21 cellular contexts compared by ENCODE assay signal in the genomic region with DNA sequence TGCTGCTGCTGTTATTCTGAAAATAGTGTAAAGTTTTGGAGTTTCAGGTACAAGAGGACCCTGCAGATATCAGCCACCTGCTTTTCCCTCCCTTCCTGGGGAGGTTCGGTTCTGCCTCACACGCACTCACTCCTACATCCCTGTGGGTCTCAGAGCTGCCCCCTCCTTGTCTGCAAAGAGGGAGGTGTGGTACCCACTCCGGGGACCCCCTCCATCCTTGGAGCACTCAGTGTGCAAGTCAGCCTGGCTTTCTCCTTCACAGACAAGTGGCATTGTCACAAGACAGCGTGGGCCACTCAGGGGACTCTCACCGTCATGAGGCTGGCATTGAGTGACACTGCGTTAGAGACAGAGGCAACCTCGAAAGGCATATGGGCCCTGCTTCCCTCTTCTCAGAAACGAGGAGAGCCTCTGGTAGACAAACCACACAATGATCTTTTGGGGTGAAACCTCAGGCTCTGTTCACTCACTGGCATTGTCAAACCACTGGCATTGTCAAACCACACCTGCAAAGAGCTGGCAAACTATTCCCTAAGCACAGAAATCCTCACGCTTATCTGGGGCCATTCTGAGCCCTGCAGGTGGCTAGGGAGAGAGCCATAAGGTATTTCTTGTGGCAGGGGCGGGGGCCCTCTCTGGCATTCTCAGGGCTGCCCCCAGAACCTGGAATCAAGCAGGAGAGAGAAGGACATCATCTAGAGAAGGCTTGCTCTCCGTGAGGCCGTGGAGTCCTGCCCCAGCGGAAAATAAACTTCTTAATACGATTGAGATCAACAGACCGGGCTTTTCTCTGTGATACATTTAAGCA.
DNase-seq lines count a peak whose midpoint lies in the region; ATAC-seq, FAIRE-seq and TF ChIP-seq lines count a peak whose summit lies in the region.
"Had no signal": no experiment of that assay in that cellular context is flagged by ENCODE, and none has a peak within 500 bp of the region (broad histone marks: within the 10 kb centered on the region; RNA-seq: fewer than 3 reads in every experiment).

No MANE protein-coding gene starts in this region.

- H3K27ac ChIP-seq in sigmoid colon = no peak overlapping the region
- H3K27ac ChIP-seq: prostate gland, thyroid gland, VCaP had no signal

- no peak for TF ChIP-seq CTCF in WTC11 (IDR thresholded peaks at IDR 0.05)
- TF ChIP-seq CTCF in sigmoid colon (IDR thresholded peaks at IDR 0.05) = no peak

- no peaks in the 10 kb centered on the region for H3K4me1 Mint-ChIP-seq in activated naive CD4-positive, alpha-beta T cell treated with anti-CD3 and anti-CD28 coated beads for 36 hours (ENCODE audit: low read depth)
- no peaks in the 10 kb centered on the region for H3K4me1 Mint-ChIP-seq in WTC11
- H3K4me1 Mint-ChIP-seq in stimulated activated memory B cell treated with anti-CD40 and anti-IgM and Interleukin-4, amounts not matched to agents 10 μg/mL and 1 μg/mL and 100 μg/mL, for 72 hours = no peaks in the 10 kb centered on the region
- H3K4me1 Mint-ChIP-seq: CD4-positive, alpha-beta memory T cell had no signal

- no peak for FAIRE-seq in GM19239 (lab: Jason Lieb, UNC)

- no peak overlapping the region for H3K27ac Mint-ChIP-seq in activated naive CD4-positive, alpha-beta T cell treated with anti-CD3 and anti-CD28 coated beads for 36 hours
- H3K27ac Mint-ChIP-seq in WTC11 = no peak overlapping the region
- H3K27ac Mint-ChIP-seq in stimulated activated memory B cell treated with anti-CD40 and anti-IgM and Interleukin-4, amounts not matched to agents 10 μg/mL and 1 μg/mL and 100 μg/mL, for 72 hours = no peak overlapping the region
- H3K27ac Mint-ChIP-seq: CD4-positive, alpha-beta memory T cell; dendritic cell treated with granulocyte-macrophage colony-stimulating factor and Interleukin-4, amounts not matched to agents 40 ng/mL and 50 ng/mL, for 4 days had no signal

- H3K27me3 ChIP-seq in sigmoid colon = peaks cover 0 to under 1% (median 0%) of the 10 kb centered on the region in 3 donors
- H3K27me3 ChIP-seq: thyroid gland had no signal

- no peaks in the 10 kb centered on the region for H3K9me3 Mint-ChIP-seq in activated naive CD4-positive, alpha-beta T cell treated with anti-CD3 and anti-CD28 coated beads for 36 hours
- H3K9me3 Mint-ChIP-seq in WTC11 = no peaks in the 10 kb centered on the region
- peaks cover 10% of the 10 kb centered on the region for H3K9me3 Mint-ChIP-seq in stimulated activated memory B cell treated with anti-CD40 and anti-IgM and Interleukin-4, amounts not matched to agents 10 μg/mL and 1 μg/mL and 100 μg/mL, for 72 hours
- H3K9me3 Mint-ChIP-seq: dendritic cell treated with granulocyte-macrophage colony-stimulating factor and Interleukin-4, amounts not matched to agents 40 ng/mL and 50 ng/mL, for 4 days had no signal

- no peaks in the 10 kb centered on the region for H3K4me1 ChIP-seq in sigmoid colon
- H3K4me1 ChIP-seq: prostate gland, thyroid gland had no signal

- H3K4me3 Mint-ChIP-seq in activated naive CD4-positive, alpha-beta T cell treated with anti-CD3 and anti-CD28 coated beads for 36 hours = no peak overlapping the region
- no peak overlapping the region for H3K4me3 Mint-ChIP-seq in WTC11
- H3K4me3 Mint-ChIP-seq in stimulated activated memory B cell treated with anti-CD40 and anti-IgM and Interleukin-4, amounts not matched to agents 10 μg/mL and 1 μg/mL and 100 μg/mL, for 72 hours = no peak overlapping the region
- H3K4me3 Mint-ChIP-seq: brain; CD4-positive, alpha-beta memory T cell; dendritic cell treated with granulocyte-macrophage colony-stimulating factor and Interleukin-4, amounts not matched to agents 40 ng/mL and 50 ng/mL, for 4 days had no signal

- WGBS in sigmoid colon, 2 donors = 65 to 73% methylated on average over 15 of the region's 15 CpGs

- no peaks in the 10 kb centered on the region for H3K9me3 ChIP-seq in sigmoid colon
- H3K9me3 ChIP-seq: prostate gland, thyroid gland had no signal

- peak; percentile 50 for DNase-seq in activated naive CD4-positive, alpha-beta T cell treated with anti-CD3 and anti-CD28 coated beads for 36 hours
- DNase-seq in activated naive CD4-positive, alpha-beta T cell treated with anti-CD3 and anti-CD28 coated beads, Interleukin-2, amount 50 U/mL, for 16 hours = no peak
- no peak for DNase-seq in WTC11 (ENCODE audit: low spot score)
- peak; percentile 58 for DNase-seq in left kidney (ENCODE audit: low read depth, low spot score)
- DNase-seq in GM19239 (ENCODE audit: insufficient read length, low spot score) = no peak
- no peak for DNase-seq in sigmoid colon
- DNase-seq: DMS153, hippocampal formation, NCI-H187, NCI-H774, OCI-M1, SHP77 treated with DMSO at 0.1 percent for 48 hours, thyroid gland had no signal

- intact Hi-C loops in activated naive CD4-positive, alpha-beta T cell treated with anti-CD3 and anti-CD28 coated beads for 36 hours (cut with micrococcal nuclease) = loop anchor here (10.0 kb wide), 1 partner anchor 99 kb away; no protein-coding TSS in a partner anchor
- intact Hi-C loops in sigmoid colon (cut with DNase I) = no loop called here

- no peak for TF ChIP-seq POLR2A in sigmoid colon (IDR thresholded peaks at IDR 0.05)

- no peaks in the 10 kb centered on the region for H3K27me3 Mint-ChIP-seq in activated naive CD4-positive, alpha-beta T cell treated with anti-CD3 and anti-CD28 coated beads for 36 hours (ENCODE audit: low read depth)
- no peaks in the 10 kb centered on the region for H3K27me3 Mint-ChIP-seq in WTC11 (ENCODE audit: low read depth)
- H3K27me3 Mint-ChIP-seq in stimulated activated memory B cell treated with anti-CD40 and anti-IgM and Interleukin-4, amounts not matched to agents 10 μg/mL and 1 μg/mL and 100 μg/mL, for 72 hours = no peaks in the 10 kb centered on the region
- H3K27me3 Mint-ChIP-seq: brain; CD4-positive, alpha-beta memory T cell had no signal

- POLR2A ChIA-PET in WTC11 (lab: Charles Lee) = no interaction called here

- CTCF ChIA-PET in activated naive CD4-positive, alpha-beta T cell treated with anti-CD3 and anti-CD28 coated beads for 36 hours (lab: Charles Lee) = no interaction called here
- CTCF ChIA-PET in WTC11 (lab: Charles Lee) = no interaction called here

- no peak overlapping the region for H3K4me3 ChIP-seq in sigmoid colon
- H3K4me3 ChIP-seq: GM12878, prostate gland, thyroid gland had no signal

- H3K36me3 Mint-ChIP-seq in activated naive CD4-positive, alpha-beta T cell treated with anti-CD3 and anti-CD28 coated beads for 36 hours (ENCODE audit: low read depth) = no peaks in the 10 kb centered on the region
- H3K36me3 Mint-ChIP-seq in WTC11 = no peaks in the 10 kb centered on the region
- no peaks in the 10 kb centered on the region for H3K36me3 Mint-ChIP-seq in stimulated activated memory B cell treated with anti-CD40 and anti-IgM and Interleukin-4, amounts not matched to agents 10 μg/mL and 1 μg/mL and 100 μg/mL, for 72 hours
- H3K36me3 Mint-ChIP-seq: brain; CD4-positive, alpha-beta memory T cell had no signal

- TF ChIP-seq EP300 in sigmoid colon (IDR thresholded peaks at IDR 0.05) = no peak

- ATAC-seq in WTC11 = peak; percentile 41
- peak; percentile 36 for ATAC-seq in stimulated activated memory B cell treated with anti-CD40 and anti-IgM and Interleukin-4, amounts not matched to agents 10 μg/mL and 1 μg/mL and 100 μg/mL, for 72 hours
- no peak for ATAC-seq in HG02642 (IDR thresholded peaks at IDR 0.05; ENCODE audit: poor library complexity, unreplicated experiment)
- ATAC-seq: GM12878 had no signal

- no peaks in the 10 kb centered on the region for H3K36me3 ChIP-seq in sigmoid colon
- H3K36me3 ChIP-seq: prostate gland, thyroid gland had no signal

TF ChIP-seq in WTC11, 78 proteins besides CTCF, POLR2A, EP300 and RAD21:
- TF ChIP-seq ELF4 (CRISPR knock-in tag; IDR thresholded peaks at IDR 0.05; ENCODE audit: low read depth) = no peak
- TF ChIP-seq NR2C2 (CRISPR knock-in tag; IDR thresholded peaks at IDR 0.05) = no peak
- no peak for TF ChIP-seq RORB (CRISPR knock-in tag; IDR thresholded peaks at IDR 0.05)
- no peak for TF ChIP-seq ZNF416 (CRISPR knock-in tag; IDR thresholded peaks at IDR 0.05)

Comparison
In these comparisons a context has a peak if more than half of its experiments do, and no peak if none do; other contexts are left out.
1. DNase-seq: peak in activated naive CD4-positive, alpha-beta T cell treated with anti-CD3 and anti-CD28 coated beads for 36 hours (single experiment) and left kidney (single experiment); none in activated naive CD4-positive, alpha-beta T cell treated with anti-CD3 and anti-CD28 coated beads, Interleukin-2, amount 50 U/mL, for 16 hours (single experiment), WTC11 (single experiment), GM19239 (single experiment) and sigmoid colon (single experiment).